In the genomic region with DNA sequence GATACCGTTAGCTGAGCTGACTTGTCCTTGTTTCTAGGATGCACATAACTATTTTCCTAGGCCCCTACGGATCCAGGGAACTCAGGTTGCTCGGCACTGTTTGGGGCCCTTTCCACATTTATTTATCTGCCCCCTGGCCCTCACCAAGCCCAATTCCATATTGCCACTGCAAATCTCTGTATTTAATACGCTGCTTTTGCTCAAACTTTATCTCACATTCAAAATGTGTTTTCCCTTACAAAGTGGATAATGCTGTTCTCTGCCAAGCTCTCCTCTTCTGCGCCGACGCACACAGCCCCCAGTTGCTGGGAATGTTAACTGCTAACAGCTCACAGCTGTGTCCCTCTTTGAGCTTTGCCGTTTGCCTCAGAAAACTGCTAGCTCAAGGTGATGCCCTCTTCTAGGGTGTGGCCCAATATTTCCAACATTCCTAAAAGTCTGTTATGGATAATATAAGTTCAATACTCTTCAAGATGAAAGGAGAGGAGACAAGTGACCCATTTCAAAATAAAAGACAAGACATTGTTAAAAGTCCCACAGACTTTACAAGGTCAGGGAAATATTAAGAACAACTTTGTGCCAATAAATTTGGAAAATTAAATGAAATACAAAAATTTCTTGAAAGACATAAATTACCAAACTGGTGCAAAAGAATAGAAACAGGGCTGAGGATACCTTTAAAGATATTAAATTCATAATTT, we compare ENCODE assay signal across 12 cellular contexts.
"Had no signal": no experiment of that assay in that cellular context is flagged by ENCODE, and none has a peak within 500 bp of the region (broad histone marks: within the 10 kb centered on the region; RNA-seq: fewer than 3 reads in every experiment).

No MANE protein-coding gene starts in this region.

- ATAC-seq: activated CD8-positive, alpha-beta memory T cell treated with anti-CD3 and anti-CD28 coated beads, Interleukin-2, amount 10 ng/mL, durations not matched to agents 7 days and 5 days; stimulated activated naive CD8-positive, alpha-beta T cell treated with anti-CD3 and anti-CD28 coated beads, Interleukin-15, Interleukin-2, amounts not matched to agents 100 U/mL and 50 U/mL, for 24 hours had no signal

- H3K4me3 ChIP-seq: suprapubic skin had no signal

- H3K27ac ChIP-seq: suprapubic skin had no signal

- H3K27me3 ChIP-seq: suprapubic skin had no signal

- DNase-seq: activated CD4-positive, alpha-beta T cell treated with anti-CD3 and anti-CD28 coated beads for 1 hour; activated CD4-positive, alpha-beta T cell treated with anti-CD3 and anti-CD28 coated beads, Interleukin-2, amount 50 U/mL, for 48 hours; activated CD8-positive, alpha-beta memory T cell treated with anti-CD3 and anti-CD28 coated beads, Interleukin-2, amount 10 ng/mL, durations not matched to agents 7 days and 5 days; activated effector memory CD4-positive, alpha-beta T cell treated with Interleukin-2 at 50 U/mL for 16 hours; activated T-cell treated with anti-CD3 and anti-CD28 coated beads, Interleukin-2, amount 50 U/mL, for 24 hours; amniotic stem cell; effector memory CD4-positive, alpha-beta T cell; immature natural killer cell; posterior cingulate gyrus; stimulated activated CD4-positive, alpha-beta T cell treated with anti-CD3 and anti-CD28 coated beads, Interleukin-12 subunit alpha, Interleukin-12 subunit beta, amount 100 ng/mL, for 4 hours; stimulated activated naive CD8-positive, alpha-beta T cell treated with anti-CD3 and anti-CD28 coated beads, Interleukin-15, Interleukin-2, amounts not matched to agents 100 U/mL and 50 U/mL, for 24 hours had no signal

- H3K9me3 ChIP-seq: suprapubic skin had no signal

- H3K36me3 ChIP-seq: suprapubic skin had no signal
